In the genomic region with DNA sequence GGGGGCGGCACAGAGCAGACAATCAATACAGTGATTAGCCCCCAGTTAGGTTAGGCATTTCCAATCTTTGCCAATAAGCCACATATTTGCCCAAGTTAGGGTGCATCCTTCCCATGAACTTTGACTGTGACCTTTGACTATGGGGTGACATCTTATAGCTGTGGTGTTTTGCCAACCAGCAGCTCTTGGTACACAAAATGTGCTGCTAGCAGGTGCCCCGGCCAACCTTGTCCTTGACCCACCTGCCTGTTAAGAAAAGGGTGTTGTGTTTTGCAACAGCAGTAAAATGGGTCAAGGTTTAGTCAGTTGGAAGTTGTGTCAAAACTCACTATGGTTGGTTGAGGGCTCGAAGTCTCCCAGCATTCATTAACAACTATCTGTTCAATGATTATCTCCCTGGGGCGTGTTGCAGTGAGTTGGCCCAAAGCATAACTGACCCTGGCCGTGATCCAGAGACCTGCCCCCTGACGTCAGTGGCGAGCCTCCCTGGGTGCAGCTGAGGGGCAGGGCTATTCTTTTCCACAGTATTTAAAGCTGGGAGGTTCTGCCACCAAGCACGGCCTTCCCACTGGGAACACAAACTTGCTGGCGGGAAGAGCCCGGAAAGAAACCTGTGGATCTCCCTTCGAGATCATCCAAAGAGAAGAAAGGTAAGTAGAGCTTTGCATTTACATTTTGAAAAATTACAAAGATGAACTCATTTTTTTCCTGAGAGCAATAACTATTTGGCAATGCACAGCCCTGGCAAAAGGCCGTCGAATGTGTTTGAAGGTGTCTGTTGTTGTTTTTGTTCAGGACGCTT, we compare ENCODE assay signal across 1 cellular context.
TF ChIP-seq lines count a peak whose summit lies in the region.

TSS of gene PCK1 (plus strand) at position 557 of the 802 bp plus-strand sequence. CDS start 302 bp downstream, outside the sequence.

TF ChIP-seq in K562, 482 proteins besides CTCF, POLR2A, EP300 and RAD21 (continued from another document and continues in another):
- TF ChIP-seq CREB1 (IDR thresholded peaks at IDR 0.05) (peak; percentile 64), CREB1 (CRISPR knock-in tag; IDR thresholded peaks at IDR 0.05) (peak; percentile 64; the same call in 1 of the 2 replicates), ATF2 (CRISPR knock-in tag; IDR thresholded peaks at IDR 0.05) (0 out of 2 replicates have a peak, but pooled peaks have one; percentile 11), BCL6 (CRISPR knock-in tag; IDR thresholded peaks at IDR 0.05) (no peak), NR2C2 (CRISPR knock-in tag; IDR thresholded peaks at IDR 0.05) (peak; percentile 66; the same call in 1 of the 2 replicates), NR2C2 (tag; IDR thresholded peaks at IDR 0.05) (peak; percentile 78), NFIC (IDR thresholded peaks at IDR 0.05) (peak; percentile 96), MEF2D (tag; conservative IDR thresholded peaks at IDR 0.05; ENCODE audit: low read depth) (0 out of 2 replicates have a peak, but pooled peaks have one; percentile 26), RCOR1 (IDR thresholded peaks at IDR 0.05; ENCODE audit: borderline replicate concordance in 1 of 2, low read depth in 2 of 2, low read length in 2 of 2) (peak in 1 of 2 experiments; percentile 26; a peak in 1 of 4 replicates), MEIS2 (IDR thresholded peaks at IDR 0.05; ENCODE audit: partially characterized antibody) (peak; percentile 30), RBBP5 (IDR thresholded peaks at IDR 0.05; ENCODE audit: borderline replicate concordance, insufficient read depth, low read length, poor library complexity, severe bottlenecking) (no peak), ZNF282 (CRISPR knock-in tag; IDR thresholded peaks at IDR 0.05) (no peak), ZFP91 (CRISPR knock-in tag; IDR thresholded peaks at IDR 0.05) (no peak), TBL1XR1 (IDR thresholded peaks at IDR 0.05; ENCODE audit: low read length in 2 of 2) (peak in 1 of 2 experiments; percentile 37; a peak in 1 of 4 replicates), CCNT2 (IDR thresholded peaks at IDR 0.05; ENCODE audit: borderline replicate concordance, extremely low read depth, insufficient read length, low read depth, low read length) (peak; percentile 70), ZNF766 (CRISPR knock-in tag; conservative IDR thresholded peaks at IDR 0.05) (peak; percentile 89), MCM3 (IDR thresholded peaks at IDR 0.05) (no peak), CAMTA2 (CRISPR knock-in tag; conservative IDR thresholded peaks at IDR 0.05) (no peak), SMARCE1 (IDR thresholded peaks at IDR 0.05) (peak; percentile 35; the same call in 1 of the 2 replicates), KLF13 (tag; IDR thresholded peaks at IDR 0.05; ENCODE audit: borderline replicate concordance, low read depth) (no peak), SMARCA4 (IDR thresholded peaks at IDR 0.05) (peak; percentile 74), HDGF (IDR thresholded peaks at IDR 0.05) (no peak), CTBP1 (IDR thresholded peaks at IDR 0.05; ENCODE audit: borderline replicate concordance) (peak; percentile 21; the same call in 1 of the 2 replicates), NR2C1 (IDR thresholded peaks at IDR 0.05) (peak; percentile 61), NR2C1 (tag; IDR thresholded peaks at IDR 0.05) (peak; percentile 79), FOXK2 (conservative IDR thresholded peaks at IDR 0.05 in 1 of 2, IDR thresholded peaks at IDR 0.05 in 1 of 2; ENCODE audit: low read depth in 2 of 2) (peak in 1 of 2 experiments; percentile 59; a peak in 1 of 4 replicates), TRIM24 (IDR thresholded peaks at IDR 0.05) (peak in 1 of 2 experiments; percentile 45; a peak in 1 of 4 replicates), MTA3 (IDR thresholded peaks at IDR 0.05; ENCODE audit: borderline replicate concordance) (0 out of 2 replicates have a peak, but pooled peaks have one; percentile 50), NFE2 (IDR thresholded peaks at IDR 0.05; ENCODE audit: low read depth) (peak; percentile 78), ZNF197 (CRISPR knock-in tag; IDR thresholded peaks at IDR 0.05; ENCODE audit: low read depth) (peak; percentile 84; the same call in 1 of the 2 replicates), CREM (IDR thresholded peaks at IDR 0.05; ENCODE audit: low read depth) (peak; percentile 92), NCOR1 (IDR thresholded peaks at IDR 0.05) (0 out of 2 replicates have a peak, but pooled peaks have one; percentile 24), NR4A1 (CRISPR knock-in tag; IDR thresholded peaks at IDR 0.05) (no peak), NR4A1 (tag; IDR thresholded peaks at IDR 0.05) (0 out of 2 replicates have a peak, but pooled peaks have one; percentile 50), SRSF3 (IDR thresholded peaks at IDR 0.05; ENCODE audit: insufficient read depth, low read length) (no peak), BRCA1 (IDR thresholded peaks at IDR 0.05) (no peak), BRCA1 (CRISPR knock-in tag; IDR thresholded peaks at IDR 0.05) (no peak), MAFG (tag; conservative IDR thresholded peaks at IDR 0.05) (peak; percentile 14; the same call in 1 of the 2 replicates)
- TF ChIP-seq, protein P1, sequence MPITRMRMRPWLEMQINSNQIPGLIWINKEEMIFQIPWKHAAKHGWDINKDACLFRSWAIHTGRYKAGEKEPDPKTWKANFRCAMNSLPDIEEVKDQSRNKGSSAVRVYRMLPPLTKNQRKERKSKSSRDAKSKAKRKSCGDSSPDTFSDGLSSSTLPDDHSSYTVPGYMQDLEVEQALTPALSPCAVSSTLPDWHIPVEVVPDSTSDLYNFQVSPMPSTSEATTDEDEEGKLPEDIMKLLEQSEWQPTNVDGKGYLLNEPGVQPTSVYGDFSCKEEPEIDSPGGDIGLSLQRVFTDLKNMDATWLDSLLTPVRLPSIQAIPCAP (CRISPR knock-in tag; IDR thresholded peaks at IDR 0.05; ENCODE audit: borderline replicate concordance), result no peak
- TF ChIP-seq, protein P2, sequence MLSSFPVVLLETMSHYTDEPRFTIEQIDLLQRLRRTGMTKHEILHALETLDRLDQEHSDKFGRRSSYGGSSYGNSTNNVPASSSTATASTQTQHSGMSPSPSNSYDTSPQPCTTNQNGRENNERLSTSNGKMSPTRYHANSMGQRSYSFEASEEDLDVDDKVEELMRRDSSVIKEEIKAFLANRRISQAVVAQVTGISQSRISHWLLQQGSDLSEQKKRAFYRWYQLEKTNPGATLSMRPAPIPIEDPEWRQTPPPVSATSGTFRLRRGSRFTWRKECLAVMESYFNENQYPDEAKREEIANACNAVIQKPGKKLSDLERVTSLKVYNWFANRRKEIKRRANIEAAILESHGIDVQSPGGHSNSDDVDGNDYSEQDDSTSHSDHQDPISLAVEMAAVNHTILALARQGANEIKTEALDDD (IDR thresholded peaks at IDR 0.05), result peak; percentile 96
- TF ChIP-seq, protein P3, sequence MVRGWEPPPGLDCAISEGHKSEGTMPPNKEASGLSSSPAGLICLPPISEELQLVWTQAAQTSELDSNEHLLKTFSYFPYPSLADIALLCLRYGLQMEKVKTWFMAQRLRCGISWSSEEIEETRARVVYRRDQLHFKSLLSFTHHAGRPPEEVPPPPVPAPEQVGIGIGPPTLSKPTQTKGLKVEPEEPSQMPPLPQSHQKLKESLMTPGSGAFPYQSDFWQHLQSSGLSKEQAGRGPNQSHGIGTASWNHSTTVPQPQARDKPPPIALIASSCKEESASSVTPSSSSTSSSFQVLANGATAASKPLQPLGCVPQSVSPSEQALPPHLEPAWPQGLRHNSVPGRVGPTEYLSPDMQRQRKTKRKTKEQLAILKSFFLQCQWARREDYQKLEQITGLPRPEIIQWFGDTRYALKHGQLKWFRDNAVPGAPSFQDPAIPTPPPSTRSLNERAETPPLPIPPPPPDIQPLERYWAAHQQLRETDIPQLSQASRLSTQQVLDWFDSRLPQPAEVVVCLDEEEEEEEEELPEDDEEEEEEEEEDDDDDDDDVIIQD (CRISPR knock-in tag; IDR thresholded peaks at IDR 0.05), result no peak
- TF ChIP-seq, protein P4, sequence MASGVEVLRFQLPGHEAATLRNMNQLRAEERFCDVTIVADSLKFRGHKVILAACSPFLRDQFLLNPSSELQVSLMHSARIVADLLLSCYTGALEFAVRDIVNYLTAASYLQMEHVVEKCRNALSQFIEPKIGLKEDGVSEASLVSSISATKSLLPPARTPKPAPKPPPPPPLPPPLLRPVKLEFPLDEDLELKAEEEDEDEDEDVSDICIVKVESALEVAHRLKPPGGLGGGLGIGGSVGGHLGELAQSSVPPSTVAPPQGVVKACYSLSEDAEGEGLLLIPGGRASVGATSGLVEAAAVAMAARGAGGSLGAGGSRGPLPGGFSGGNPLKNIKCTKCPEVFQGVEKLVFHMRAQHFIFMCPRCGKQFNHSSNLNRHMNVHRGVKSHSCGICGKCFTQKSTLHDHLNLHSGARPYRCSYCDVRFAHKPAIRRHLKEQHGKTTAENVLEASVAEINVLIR (CRISPR knock-in tag; IDR thresholded peaks at IDR 0.05), result peak; percentile 29; the same call in 1 of the 2 replicates
- TF ChIP-seq, protein P5, sequence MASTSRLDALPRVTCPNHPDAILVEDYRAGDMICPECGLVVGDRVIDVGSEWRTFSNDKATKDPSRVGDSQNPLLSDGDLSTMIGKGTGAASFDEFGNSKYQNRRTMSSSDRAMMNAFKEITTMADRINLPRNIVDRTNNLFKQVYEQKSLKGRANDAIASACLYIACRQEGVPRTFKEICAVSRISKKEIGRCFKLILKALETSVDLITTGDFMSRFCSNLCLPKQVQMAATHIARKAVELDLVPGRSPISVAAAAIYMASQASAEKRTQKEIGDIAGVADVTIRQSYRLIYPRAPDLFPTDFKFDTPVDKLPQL (IDR thresholded peaks at IDR 0.05; ENCODE audit: extremely low read depth, insufficient read length), result no peak
- TF ChIP-seq, protein P6, sequence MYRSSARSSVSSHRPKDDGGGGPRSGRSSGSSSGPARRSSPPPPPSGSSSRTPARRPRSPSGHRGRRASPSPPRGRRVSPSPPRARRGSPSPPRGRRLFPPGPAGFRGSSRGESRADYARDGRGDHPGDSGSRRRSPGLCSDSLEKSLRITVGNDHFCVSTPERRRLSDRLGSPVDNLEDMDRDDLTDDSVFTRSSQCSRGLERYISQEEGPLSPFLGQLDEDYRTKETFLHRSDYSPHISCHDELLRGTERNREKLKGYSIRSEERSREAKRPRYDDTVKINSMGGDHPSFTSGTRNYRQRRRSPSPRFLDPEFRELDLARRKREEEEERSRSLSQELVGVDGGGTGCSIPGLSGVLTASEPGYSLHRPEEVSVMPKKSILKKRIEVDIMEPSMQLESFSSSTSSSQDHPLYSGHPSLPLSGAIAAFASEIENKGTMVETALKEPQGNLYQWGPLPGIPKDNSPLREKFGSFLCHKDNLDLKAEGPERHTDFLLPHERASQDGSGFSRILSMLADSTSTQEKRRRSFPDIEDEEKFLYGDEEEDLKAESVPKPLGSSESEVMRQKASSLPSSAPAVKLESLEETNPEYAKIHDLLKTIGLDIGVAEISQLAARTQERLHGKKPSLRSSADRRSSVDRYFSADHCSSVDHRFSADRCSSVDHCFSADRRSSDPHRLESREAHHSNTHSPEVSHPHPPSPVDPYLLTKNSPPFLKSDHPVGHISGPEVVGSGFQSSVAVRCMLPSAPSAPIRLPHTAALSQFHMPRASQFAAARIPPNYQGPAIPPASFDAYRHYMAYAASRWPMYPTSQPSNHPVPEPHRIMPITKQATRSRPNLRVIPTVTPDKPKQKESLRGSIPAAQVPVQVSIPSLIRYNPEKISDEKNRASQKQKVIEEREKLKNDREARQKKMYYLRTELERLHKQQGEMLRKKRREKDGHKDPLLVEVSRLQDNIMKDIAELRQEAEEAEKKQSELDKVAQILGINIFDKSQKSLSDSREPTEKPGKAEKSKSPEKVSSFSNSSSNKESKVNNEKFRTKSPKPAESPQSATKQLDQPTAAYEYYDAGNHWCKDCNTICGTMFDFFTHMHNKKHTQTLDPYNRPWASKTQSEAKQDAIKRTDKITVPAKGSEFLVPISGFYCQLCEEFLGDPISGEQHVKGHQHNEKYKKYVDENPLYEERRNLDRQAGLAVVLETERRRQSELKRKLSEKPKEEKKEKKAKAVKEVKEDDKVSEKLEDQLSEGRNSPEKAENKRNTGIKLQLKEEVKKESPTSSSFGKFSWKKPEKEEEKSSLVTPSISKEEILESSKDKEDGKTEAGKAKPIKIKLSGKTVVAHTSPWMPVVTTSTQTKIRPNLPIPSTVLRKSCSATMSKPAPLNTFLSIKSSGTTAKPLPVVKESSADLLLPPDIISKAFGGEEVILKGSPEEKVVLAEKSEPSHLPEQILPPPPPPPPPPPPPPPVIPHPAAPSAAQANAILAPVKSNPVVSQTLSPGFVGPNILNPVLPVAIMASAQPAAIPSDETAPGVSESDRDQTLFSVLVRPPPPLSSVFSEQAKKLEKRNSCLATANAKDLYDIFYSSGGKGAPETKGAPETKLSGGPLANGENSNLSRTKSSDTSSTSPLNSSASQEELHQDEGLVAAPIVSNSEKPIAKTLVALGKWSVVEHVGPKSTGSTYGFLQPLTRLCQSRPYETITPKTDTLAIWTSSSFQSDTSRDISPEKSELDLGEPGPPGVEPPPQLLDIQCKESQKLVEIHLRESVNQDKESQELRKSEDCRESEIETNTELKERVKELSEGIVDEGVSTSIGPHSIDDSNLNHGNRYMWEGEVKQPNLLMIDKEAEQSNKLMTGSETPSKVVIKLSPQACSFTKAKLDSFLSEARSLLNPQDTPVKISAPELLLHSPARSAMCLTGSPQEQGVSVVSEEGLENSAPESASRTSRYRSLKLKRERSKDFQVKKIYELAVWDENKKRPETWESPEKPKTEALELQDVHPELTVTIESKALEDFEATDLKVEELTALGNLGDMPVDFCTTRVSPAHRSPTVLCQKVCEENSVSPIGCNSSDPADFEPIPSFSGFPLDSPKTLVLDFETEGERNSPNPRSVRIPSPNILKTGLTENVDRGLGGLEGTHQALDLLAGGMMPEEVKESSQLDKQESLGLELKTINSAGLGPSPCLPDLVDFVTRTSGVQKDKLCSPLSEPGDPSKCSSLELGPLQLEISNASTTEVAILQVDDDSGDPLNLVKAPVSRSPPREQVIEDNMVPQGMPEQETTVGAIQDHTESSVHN (IDR thresholded peaks at IDR 0.05; ENCODE audit: borderline replicate concordance in 1 of 2, low read depth in 1 of 2), result 0 out of 4 replicates have a peak, but pooled peaks of 1 of the 2 experiments have one; percentile 29
